ENCODE assay signal across 8 cellular contexts in the genomic region with DNA sequence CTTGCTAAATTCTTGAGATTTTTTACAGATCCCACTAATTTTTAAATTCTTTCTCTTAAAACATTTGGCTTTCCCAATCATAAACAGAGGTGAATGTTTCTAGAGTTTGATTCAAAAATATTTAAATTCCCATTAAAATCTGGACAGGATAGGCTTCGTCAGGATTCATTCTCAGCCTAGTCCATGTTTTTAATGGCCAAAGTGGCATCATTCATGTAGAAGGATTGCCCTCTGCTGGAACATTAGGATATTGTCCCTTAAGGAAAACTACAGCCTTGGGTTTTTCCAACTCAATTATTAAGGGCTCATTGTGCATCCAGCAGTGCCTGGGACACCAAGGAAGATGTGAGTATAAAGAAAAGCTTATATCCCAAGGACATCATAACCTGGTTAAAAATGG.
DNase-seq lines count a peak whose midpoint lies in the region; ATAC-seq and TF ChIP-seq lines count a peak whose summit lies in the region.

No MANE protein-coding gene starts in this region.

- no peaks in the 10 kb centered on the region for H3K9me3 Mint-ChIP-seq in activated CD4-positive, alpha-beta memory T cell treated with anti-CD3 and anti-CD28 coated beads for 36 hours

- no peak overlapping the region for H3K27ac Mint-ChIP-seq in T-helper 17 cell
- no peak overlapping the region for H3K27ac Mint-ChIP-seq in activated CD4-positive, alpha-beta memory T cell treated with anti-CD3 and anti-CD28 coated beads for 36 hours

- peaks cover 28% of the 10 kb centered on the region for H3K27me3 Mint-ChIP-seq in T-helper 17 cell
- peaks cover 6% of the 10 kb centered on the region for H3K27me3 Mint-ChIP-seq in activated CD4-positive, alpha-beta memory T cell treated with anti-CD3 and anti-CD28 coated beads for 36 hours

- no peaks in the 10 kb centered on the region for H3K36me3 ChIP-seq in adipocyte (ENCODE audit: control insufficient read depth, insufficient read depth, low read length, severe bottlenecking)
- H3K36me3 ChIP-seq in right atrium auricular region = no peaks in the 10 kb centered on the region
- no peaks in the 10 kb centered on the region for H3K36me3 ChIP-seq in thoracic aorta

- H3K4me3 Mint-ChIP-seq in T-helper 17 cell = no peak overlapping the region
- no peak overlapping the region for H3K4me3 Mint-ChIP-seq in activated CD4-positive, alpha-beta memory T cell treated with anti-CD3 and anti-CD28 coated beads for 36 hours

- no peak overlapping the region for H3K4me3 ChIP-seq in GM12865 (ENCODE audit: low read depth, low read length)
- no peak overlapping the region for H3K4me3 ChIP-seq in adipocyte (ENCODE audit: low read length)
- no peak overlapping the region for H3K4me3 ChIP-seq in right atrium auricular region
- no peak overlapping the region for H3K4me3 ChIP-seq in thoracic aorta

- DNase-seq in GM12865 (ENCODE audit: low read depth) (peak; percentile 31), NCI-H146 (lab: John Stamatoyannopoulos, UW) (peak; percentile 52), adipocyte (ENCODE audit: low read depth) (peak; percentile 93), right atrium auricular region (ENCODE audit: low spot score) (no peak), thoracic aorta (ENCODE audit: low spot score) (no peak), T-helper 17 cell (no peak)
- no peak for DNase-seq in activated CD4-positive, alpha-beta memory T cell treated with anti-CD3 and anti-CD28 coated beads for 36 hours

- H3K27me3 ChIP-seq in adipocyte (replicated peaks; ENCODE audit: control insufficient read depth, insufficient read depth, low read length) (no peaks in the 10 kb centered on the region), right atrium auricular region (no peaks in the 10 kb centered on the region), thoracic aorta (replicated peaks; ENCODE audit: insufficient read depth) (no peaks in the 10 kb centered on the region)

- H3K36me3 Mint-ChIP-seq in T-helper 17 cell (ENCODE audit: low read depth) = peaks cover 3% of the 10 kb centered on the region
- H3K36me3 Mint-ChIP-seq in activated CD4-positive, alpha-beta memory T cell treated with anti-CD3 and anti-CD28 coated beads for 36 hours = no peaks in the 10 kb centered on the region

- H3K9ac ChIP-seq in adipocyte (ENCODE audit: low read length) = peak overlapping the region; percentile 37

- TF ChIP-seq CTCF in GM12865 (IDR thresholded peaks at IDR 0.05; ENCODE audit: insufficient read depth, low read depth, low read length, missing control alignments) (peak; percentile 40), right atrium auricular region (IDR thresholded peaks at IDR 0.05) (peak; percentile 58 to 73), thoracic aorta (IDR thresholded peaks at IDR 0.05) (peak; percentile 74)

- H3K27ac ChIP-seq in right atrium auricular region (no peak overlapping the region), thoracic aorta (no peak overlapping the region)

- CTCF ChIA-PET in activated CD4-positive, alpha-beta memory T cell treated with anti-CD3 and anti-CD28 coated beads for 36 hours (lab: Charles Lee) = interaction anchor here (0.9 kb wide), 2 partner anchors 68 to 69 kb away, joined by 3 to 5 read pairs; no protein-coding TSS in a partner anchor

- ATAC-seq in thoracic aorta (ENCODE audit: insufficient number of reproducible peaks, low FRiP score, low read depth) = no peak
- no peak for ATAC-seq in T-helper 17 cell
- ATAC-seq in HG02623 (IDR thresholded peaks at IDR 0.05; ENCODE audit: unreplicated experiment) = no peak

- intact Hi-C loops in activated CD4-positive, alpha-beta memory T cell treated with anti-CD3 and anti-CD28 coated beads for 36 hours (cut with micrococcal nuclease) = loop anchor here (5.0 kb wide), 1 partner anchor 50 kb away; no protein-coding TSS in a partner anchor

- H3K9me3 ChIP-seq in adipocyte (ENCODE audit: control insufficient read depth, low read length) (no peaks in the 10 kb centered on the region), right atrium auricular region (no peaks in the 10 kb centered on the region), thoracic aorta (no peaks in the 10 kb centered on the region), T-helper 17 cell (ENCODE audit: control insufficient read depth, low read length, poor library complexity, severe bottlenecking) (no peaks in the 10 kb centered on the region)

- H3K4me1 ChIP-seq in adipocyte (ENCODE audit: control insufficient read depth, insufficient read depth, low read length) = peaks cover 31% of the 10 kb centered on the region
- peaks cover 0 to 23% of the 10 kb centered on the region in 2 donors for H3K4me1 ChIP-seq in right atrium auricular region
- peaks cover 5 to 20% of the 10 kb centered on the region in 2 donors for H3K4me1 ChIP-seq in thoracic aorta (ENCODE audit: control insufficient read depth in 1 of 2, low read depth in 2 of 2)

- POLR2A ChIA-PET in activated CD4-positive, alpha-beta memory T cell treated with anti-CD3 and anti-CD28 coated beads for 36 hours (lab: Charles Lee) = no interaction called here

- no peaks in the 10 kb centered on the region for H3K4me1 Mint-ChIP-seq in T-helper 17 cell
- no peaks in the 10 kb centered on the region for H3K4me1 Mint-ChIP-seq in activated CD4-positive, alpha-beta memory T cell treated with anti-CD3 and anti-CD28 coated beads for 36 hours (ENCODE audit: low read depth)

Comparison
In these comparisons a context has a peak if more than half of its experiments do, and no peak if none do; other contexts are left out.
1. DNase-seq: peak in GM12865 (single experiment), NCI-H146 (single experiment) and adipocyte (single experiment); none in right atrium auricular region (single experiment), thoracic aorta (single experiment), T-helper 17 cell (0 of 3) and activated CD4-positive, alpha-beta memory T cell treated with anti-CD3 and anti-CD28 coated beads for 36 hours (single experiment).
2. Peak in every context shown above with its lines, with median percentiles within 50 percentile points of each other: CTCF ChIP-seq.